ENCODE assay signal across 14 cellular contexts in the genomic region with DNA sequence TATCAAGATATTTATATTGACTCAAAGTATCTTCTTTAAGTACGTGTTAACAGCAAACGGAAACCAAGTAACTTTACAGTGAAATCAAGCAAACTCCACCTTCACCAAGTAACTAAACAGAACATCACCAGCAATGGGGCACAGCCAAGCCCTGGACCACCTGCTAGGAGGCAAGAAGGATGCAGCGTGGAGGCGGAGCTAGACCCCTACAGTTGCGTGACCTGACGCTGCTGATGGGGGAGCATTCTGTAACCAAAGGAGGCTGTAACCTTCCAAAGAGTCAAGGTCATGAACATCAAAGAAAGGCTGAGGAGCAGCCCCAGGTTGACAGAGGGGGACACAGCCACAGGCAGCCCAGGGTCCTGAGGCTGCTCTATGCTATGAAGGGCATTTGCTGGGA. TPM values are rescaled to one million over a fixed set of nuclear protein-coding genes. Genes with fewer than 3 reads are reported as not detected.
DNase-seq lines count a peak whose midpoint lies in the region; ATAC-seq and TF ChIP-seq lines count a peak whose summit lies in the region.
"Had no signal": no experiment of that assay in that cellular context is flagged by ENCODE, and none has a peak within 500 bp of the region (broad histone marks: within the 10 kb centered on the region; RNA-seq: fewer than 3 reads in every experiment).

No MANE protein-coding gene starts in this region.

- 68 to 92% (median 72%) methylated on average over 6 of the region's 6 CpGs for WGBS in spleen, 5 donors
- no CpG with 5 or more reads among the region's 6 CpGs for WGBS in mesendoderm (ENCODE audit: extremely low coverage, insufficient coverage, low lambda C conversion rate)

- no peak overlapping the region for H3K18ac ChIP-seq in mesendoderm (ENCODE audit: low read length)

- H3K27me3 ChIP-seq in GM23338 (ENCODE audit: insufficient read depth) (no peaks in the 10 kb centered on the region), spleen (replicated peaks in 1 of 7) (peaks cover 0 to 29% (median 10%) of the 10 kb centered on the region in 7 donors), foreskin keratinocyte (no peaks in the 10 kb centered on the region), mesendoderm (ENCODE audit: insufficient read depth, low read length, poor library complexity) (no peaks in the 10 kb centered on the region)
- H3K27me3 ChIP-seq: BLaER1, Peyer's patch had no signal

- H4K5ac ChIP-seq in mesendoderm (ENCODE audit: low read length), result no peak overlapping the region

- no peaks in the 10 kb centered on the region for H3K9me2 ChIP-seq in GM23338 (ENCODE audit: insufficient read depth)

- 0 out of 2 replicates have a peak, but pooled peaks cover 2% of the 10 kb centered on the region for H3F3A ChIP-seq in GM23338 (replicated peaks; ENCODE audit: low read depth)

- no peak overlapping the region for H2BK120ac ChIP-seq in mesendoderm (ENCODE audit: low read depth, low read length)

- no peak overlapping the region for H3K4me3 Mint-ChIP-seq in GM23338
- peak overlapping the region in 2 of 4 donors; percentile 54 to 56 for H3K4me3 Mint-ChIP-seq in IgD-negative memory B cell

- peaks cover 8% of the 10 kb centered on the region; the same call in 1 of the 2 replicates for H4K20me1 ChIP-seq in GM23338 (replicated peaks; ENCODE audit: insufficient read depth)

- no peak overlapping the region for H3K4me2 ChIP-seq in GM23338
- no peak overlapping the region for H3K4me2 ChIP-seq in mesendoderm (ENCODE audit: low read length)
- H3K4me2 ChIP-seq: BLaER1 had no signal

- H3K9me3 Mint-ChIP-seq in GM23338 (no peaks in the 10 kb centered on the region), IgD-negative memory B cell (no peaks in the 10 kb centered on the region)
- H3K9me3 Mint-ChIP-seq: CD8-positive, alpha-beta memory T cell had no signal

- H3K79me1 ChIP-seq in mesendoderm (ENCODE audit: low read length), result peaks cover 21% of the 10 kb centered on the region

- no peak overlapping the region for H3K23ac ChIP-seq in mesendoderm (ENCODE audit: low read length)

- TF ChIP-seq POLR2A in spleen (IDR thresholded peaks at IDR 0.05), result no peak

- TF ChIP-seq CTCF in GM23338 (conservative IDR thresholded peaks at IDR 0.05; ENCODE audit: low read depth in 2 of 2) (no peak), spleen (IDR thresholded peaks at IDR 0.05 in 8 of 11, conservative IDR thresholded peaks at IDR 0.05 in 3 of 11) (no peak), foreskin keratinocyte (conservative IDR thresholded peaks at IDR 0.05) (no peak)

- no peaks in the 10 kb centered on the region for H3K9me3 ChIP-seq in spleen
- H3K9me3 ChIP-seq: BLaER1, Peyer's patch had no signal

- H3K36me3 ChIP-seq in GM23338 (ENCODE audit: insufficient read depth), result no peaks in the 10 kb centered on the region
- H3K36me3 ChIP-seq in spleen, result no peaks in the 10 kb centered on the region
- H3K36me3 ChIP-seq in mesendoderm (ENCODE audit: control insufficient read depth, insufficient read depth, low read length), result no peaks in the 10 kb centered on the region
- H3K36me3 ChIP-seq: BLaER1, Peyer's patch had no signal

- H2BK15ac ChIP-seq in mesendoderm (replicated peaks; ENCODE audit: low read depth), result no peak overlapping the region

- no peak overlapping the region for H3K27ac Mint-ChIP-seq in GM23338
- H3K27ac Mint-ChIP-seq in IgD-negative memory B cell, result peak overlapping the region in 2 of 3 donors; percentile 23 to 76
- H3K27ac Mint-ChIP-seq: CD8-positive, alpha-beta memory T cell had no signal

- H3K4me3 ChIP-seq in GM23338 (no peak overlapping the region), spleen (no peak overlapping the region), mesendoderm (ENCODE audit: low read length) (no peak overlapping the region)
- H3K4me3 ChIP-seq: BLaER1, Peyer's patch had no signal

- DNase-seq in GM23338 (ENCODE audit: low spot score) (peak; percentile 37), left kidney (ENCODE audit: low read depth, low spot score) (peak; percentile 76), spleen (peak; percentile 10), foreskin keratinocyte (no peak), mesendoderm (no peak), NCI-H128 (lab: John Stamatoyannopoulos, UW; ENCODE audit: unreplicated experiment) (no peak)
- DNase-seq: CD8-positive, alpha-beta memory T cell; KG1; NCI-H2029; NCI-H510A treated with DMSO at 0.1 percent for 48 hours; SIG-M5 had no signal

- H3K36me3 Mint-ChIP-seq in GM23338 (ENCODE audit: low read depth), result no peaks in the 10 kb centered on the region; the same call in 2 of the 3 replicates
- no peaks in the 10 kb centered on the region for H3K36me3 Mint-ChIP-seq in IgD-negative memory B cell

- intact Hi-C loops in spleen (cut with DNase I; ENCODE audit: low total_unique reads), result no loop called here

- H3K4me1 Mint-ChIP-seq in GM23338 (peaks cover 44% of the 10 kb centered on the region), IgD-negative memory B cell (peaks cover 24 to 55% (median 44%) of the 10 kb centered on the region in 3 donors)

- no peak overlapping the region for H3K56ac ChIP-seq in mesendoderm (ENCODE audit: low read length)

- H3K4ac ChIP-seq in mesendoderm (ENCODE audit: low read depth, low read length), result no peak overlapping the region

- peaks cover 7% of the 10 kb centered on the region; the same call in 1 of the 2 replicates for H3K4me1 ChIP-seq in GM23338 (ENCODE audit: insufficient read depth)
- peaks cover 14 to 83% (median 27%) of the 10 kb centered on the region in 6 donors for H3K4me1 ChIP-seq in spleen
- no peaks in the 10 kb centered on the region for H3K4me1 ChIP-seq in foreskin keratinocyte
- no peaks in the 10 kb centered on the region for H3K4me1 ChIP-seq in mesendoderm (ENCODE audit: control insufficient read depth, low read depth, low read length)

- ATAC-seq in GM23338, result peak; percentile 5; the same call in 2 of the 3 replicates
- ATAC-seq in foreskin keratinocyte, result no peak

- H3K79me2 ChIP-seq in GM23338 (replicated peaks; ENCODE audit: insufficient read depth) (peaks cover 98% of the 10 kb centered on the region), mesendoderm (ENCODE audit: control insufficient read depth, insufficient read depth, low read length) (peaks cover 39% of the 10 kb centered on the region)

- H3K27me3 Mint-ChIP-seq in GM23338 (ENCODE audit: insufficient read depth, low read depth, poor library complexity), result peaks cover 14% of the 10 kb centered on the region
- H3K27me3 Mint-ChIP-seq in IgD-negative memory B cell, result no peaks in the 10 kb centered on the region

- no peak overlapping the region for H2BK5ac ChIP-seq in mesendoderm (ENCODE audit: low read length)

- no peak overlapping the region for H4K8ac ChIP-seq in mesendoderm (ENCODE audit: low read depth, low read length)

- no peak overlapping the region for H2AK5ac ChIP-seq in mesendoderm (ENCODE audit: low read length)

- H3K27ac ChIP-seq in GM23338 (ENCODE audit: low read depth), result no peak overlapping the region
- H3K27ac ChIP-seq in spleen, result no peak overlapping the region
- H3K27ac ChIP-seq in foreskin keratinocyte, result no peak overlapping the region
- H3K27ac ChIP-seq in mesendoderm (ENCODE audit: low read depth, low read length), result no peak overlapping the region
- H3K27ac ChIP-seq: BLaER1, Peyer's patch had no signal

- H3K9ac ChIP-seq in mesendoderm (ENCODE audit: low read length), result no peak overlapping the region
- H3K9ac ChIP-seq: BLaER1 had no signal

- H2AFZ ChIP-seq in GM23338, result no peak overlapping the region

TF ChIP-seq in GM23338, 12 proteins besides CTCF, POLR2A, EP300 and RAD21:
- TF ChIP-seq, protein P1, sequence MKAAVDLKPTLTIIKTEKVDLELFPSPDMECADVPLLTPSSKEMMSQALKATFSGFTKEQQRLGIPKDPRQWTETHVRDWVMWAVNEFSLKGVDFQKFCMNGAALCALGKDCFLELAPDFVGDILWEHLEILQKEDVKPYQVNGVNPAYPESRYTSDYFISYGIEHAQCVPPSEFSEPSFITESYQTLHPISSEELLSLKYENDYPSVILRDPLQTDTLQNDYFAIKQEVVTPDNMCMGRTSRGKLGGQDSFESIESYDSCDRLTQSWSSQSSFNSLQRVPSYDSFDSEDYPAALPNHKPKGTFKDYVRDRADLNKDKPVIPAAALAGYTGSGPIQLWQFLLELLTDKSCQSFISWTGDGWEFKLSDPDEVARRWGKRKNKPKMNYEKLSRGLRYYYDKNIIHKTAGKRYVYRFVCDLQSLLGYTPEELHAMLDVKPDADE (IDR thresholded peaks at IDR 0.05), result no peak
- no peak for TF ChIP-seq EZH2 (IDR thresholded peaks at IDR 0.05; ENCODE audit: low read depth, unreplicated experiment)
- TF ChIP-seq EZH2phosphoT487 (IDR thresholded peaks at IDR 0.05; ENCODE audit: unreplicated experiment), result no peak

RNA-seq across cellular contexts. Expression of a gene that starts 6.1 kb away (rescaled TPM):
- 24.3 and 28.9 TPM in 2 replicates for total RNA-seq in GM23338 (2014; rRNA removed; shearing (Covaris generic))
- polyA plus RNA-seq in GM23338 (2016; fragmentation: Nextera tagmentation; extraction: Ambion mirVana) (7.2 and 8.1 TPM in 2 replicates), IgD-negative memory B cell (28.7 TPM), spleen (10 to 100 TPM; 14.2 to 25.0 (median 15.0) TPM), foreskin keratinocyte (19.4 and 24.1 TPM in 2 replicates)
- total RNA-seq in spleen (10 to 100 TPM; 17.9 to 39.2 (median 31.3) TPM), foreskin keratinocyte (31.8 and 45.1 TPM in 2 replicates)
- polyA plus RNA-seq in mesendoderm (2013, experiment 1 of 2), result 12.2 TPM
- polyA plus RNA-seq in mesendoderm (2013, experiment 2 of 2), result 12.3 TPM

RNA-seq across cellular contexts. Expression of a gene that starts 39.2 kb away (rescaled TPM):
- 12.8 and 16.0 TPM in 2 replicates for total RNA-seq in GM23338 (2014; rRNA removed; shearing (Covaris generic))
- polyA plus RNA-seq in GM23338 (2016; fragmentation: Nextera tagmentation; extraction: Ambion mirVana), result 9.2 and 10.9 TPM in 2 replicates
- 26.5 TPM for polyA plus RNA-seq in IgD-negative memory B cell
- 10 to 100 TPM in 5 of 7 donors, 1 to 10 TPM in 2; 9.5 to 13.2 (median 11.3) TPM for total RNA-seq in spleen
- polyA plus RNA-seq in spleen, result 10 to 100 TPM in 1 of 3 donors, 1 to 10 TPM in 2; 6.9 to 10.2 (median 9.8) TPM
- 15.7 and 17.0 TPM in 2 replicates for total RNA-seq in foreskin keratinocyte
- polyA plus RNA-seq in foreskin keratinocyte, result 12.0 and 13.7 TPM in 2 replicates
- polyA plus RNA-seq in mesendoderm (2013, experiment 1 of 2), result 11.4 TPM
- 11.5 TPM for polyA plus RNA-seq in mesendoderm (2013, experiment 2 of 2)

Comparison
In these comparisons a context has a peak if more than half of its experiments do, and no peak if none do; other contexts are left out.
1. DNase-seq: peak in GM23338 (single experiment), left kidney (single experiment) and spleen (single experiment); none in foreskin keratinocyte (0 of 2), mesendoderm (single experiment) and NCI-H128 (single experiment).